In genomic region chrX:105191878-105192277, GRCh38 we compare ENCODE assay signal across 9 cellular contexts. TPM values are rescaled to one million over a fixed set of nuclear protein-coding genes. Genes with fewer than 3 reads are reported as not detected.
DNase-seq lines count a peak whose midpoint lies in the region; ATAC-seq and TF ChIP-seq lines count a peak whose summit lies in the region.
"Had no signal": no experiment of that assay in that cellular context is flagged by ENCODE, and none has a peak within 500 bp of the region (broad histone marks: within the 10 kb centered on the region; RNA-seq: fewer than 3 reads in every experiment).

No MANE protein-coding gene starts in this region.

- no peak overlapping the region for H3K4me2 ChIP-seq in Karpas-422 (ENCODE audit: low read depth, low read length, poor library complexity, severe bottlenecking)
- H3K4me2 ChIP-seq in mammary epithelial cell (ENCODE audit: insufficient read depth, low read depth, low read length) = no peak overlapping the region
- H3K4me2 ChIP-seq in osteoblast (ENCODE audit: insufficient read depth, low read length) = no peak overlapping the region

- H3K27ac ChIP-seq in Karpas-422 (ENCODE audit: low read length) = no peak overlapping the region
- no peak overlapping the region for H3K27ac ChIP-seq in mammary epithelial cell (ENCODE audit: insufficient read depth, low read depth, low read length)
- no peak overlapping the region for H3K27ac ChIP-seq in osteoblast (ENCODE audit: low read depth, low read length)
- H3K27ac ChIP-seq in CD4-positive, alpha-beta T cell (ENCODE audit: low read depth, low read length) = no peak overlapping the region
- H3K27ac ChIP-seq: neutrophil had no signal

- H3K27me3 Mint-ChIP-seq in CD4-positive, alpha-beta T cell = no peaks in the 10 kb centered on the region

- 45% methylated on average over 2 of the region's 2 CpGs for WGBS in mammary epithelial cell (ENCODE audit: low coverage, missing lambda C conversion rate)

- H3K4me3 Mint-ChIP-seq in CD4-positive, alpha-beta T cell = no peak overlapping the region

- intact Hi-C loops in mammary epithelial cell (cut with micrococcal nuclease) = loop anchor here (1.0 to 10.0 kb wide), 7 partner anchors 265 to 1345 kb away; partner anchors contain the start of gene IL1RAPL2
- intact Hi-C loops in CD4-positive, alpha-beta T cell (cut with DNase I, micrococcal nuclease) = no loop called here

- dilution Hi-C loops in mammary epithelial cell (cut with HindIII; ENCODE audit: low sequenced_read_pairs) = no loop called here

- no peaks in the 10 kb centered on the region for H3K4me1 Mint-ChIP-seq in CD4-positive, alpha-beta T cell (ENCODE audit: low read depth)

- no peaks in the 10 kb centered on the region for H3K79me2 ChIP-seq in Karpas-422 (ENCODE audit: low read length)
- no peaks in the 10 kb centered on the region for H3K79me2 ChIP-seq in mammary epithelial cell (ENCODE audit: insufficient read depth, low read length)
- no peaks in the 10 kb centered on the region for H3K79me2 ChIP-seq in osteoblast (ENCODE audit: insufficient read depth, low read length)

- H2AFZ ChIP-seq in Karpas-422 (ENCODE audit: low read length) (no peak overlapping the region), mammary epithelial cell (ENCODE audit: low read depth, low read length) (no peak overlapping the region), osteoblast (ENCODE audit: low read length) (no peak overlapping the region)

- H3K9ac ChIP-seq in Karpas-422 (ENCODE audit: low read length) (no peak overlapping the region), mammary epithelial cell (ENCODE audit: insufficient read depth, low read length) (no peak overlapping the region)

- no peak overlapping the region for H3K27ac Mint-ChIP-seq in CD4-positive, alpha-beta T cell

- H3K9me3 ChIP-seq in Karpas-422 (ENCODE audit: low read length) = no peaks in the 10 kb centered on the region
- no peaks in the 10 kb centered on the region for H3K9me3 ChIP-seq in mammary epithelial cell (replicated peaks; ENCODE audit: insufficient read depth, low read length)
- no peaks in the 10 kb centered on the region for H3K9me3 ChIP-seq in osteoblast (ENCODE audit: low read depth, low read length)
- H3K9me3 ChIP-seq in CD4-positive, alpha-beta T cell (ENCODE audit: control insufficient read depth, low read length) = no peaks in the 10 kb centered on the region
- H3K9me3 ChIP-seq: neutrophil had no signal

- no TSS peak for BruUV-seq in mammary epithelial cell (replicated peaks; lab: Mats Ljungman, UMichigan)

- H3K4me1 ChIP-seq in Karpas-422 (ENCODE audit: low read length) = no peaks in the 10 kb centered on the region
- no peaks in the 10 kb centered on the region for H3K4me1 ChIP-seq in mammary epithelial cell (ENCODE audit: insufficient read depth, low read length)
- H3K4me1 ChIP-seq in osteoblast (ENCODE audit: insufficient read depth, low read length) = no peaks in the 10 kb centered on the region

- CTCF ChIA-PET in mammary epithelial cell (lab: Charles Lee; ENCODE audit: low non-redundant PET) = interaction anchor here (0.7 to 0.8 kb wide), 2 partner anchors 18 to 510 kb away, joined by 3 to 5 read pairs; no protein-coding TSS in a partner anchor
- CTCF ChIA-PET in CD4-positive, alpha-beta T cell (lab: Charles Lee) = no interaction called here

- POLR2A ChIA-PET in CD4-positive, alpha-beta T cell (lab: Charles Lee) = no interaction called here

- H3K27me3 ChIP-seq in Karpas-422 (ENCODE audit: low read length) (no peaks in the 10 kb centered on the region), mammary epithelial cell (ENCODE audit: insufficient read depth, low read length) (peaks cover 3% of the 10 kb centered on the region), osteoblast (ENCODE audit: insufficient read depth, low read length) (no peaks in the 10 kb centered on the region)
- H3K27me3 ChIP-seq in CD4-positive, alpha-beta T cell (ENCODE audit: control insufficient read depth, insufficient read depth, low read length) = no peaks in the 10 kb centered on the region
- H3K27me3 ChIP-seq: neutrophil had no signal

- peak; percentile 73 for ATAC-seq in GM18861 (IDR thresholded peaks at IDR 0.05; ENCODE audit: unreplicated experiment)
- no peak for ATAC-seq in CD4-positive, alpha-beta T cell (ENCODE audit: poor library complexity)

- DNase-seq in Karpas-422 = peak; percentile 63
- peak; percentile 20 for DNase-seq in mammary epithelial cell
- DNase-seq in osteoblast (ENCODE audit: insufficient read length, low spot score, missing footprints) = no peak
- no peak for DNase-seq in CD4-positive, alpha-beta T cell
- no peak for DNase-seq in activated CD4-positive, alpha-beta T cell treated with anti-CD3 and anti-CD28 coated beads for 1 hour
- no peak for DNase-seq in NCI-H2196 (lab: John Stamatoyannopoulos, UW; ENCODE audit: unreplicated experiment)

- H3K9me3 Mint-ChIP-seq in CD4-positive, alpha-beta T cell = no peaks in the 10 kb centered on the region

- H3K9me2 ChIP-seq in Karpas-422 (replicated peaks; ENCODE audit: insufficient read depth, low read length) = no peaks in the 10 kb centered on the region

- no peaks in the 10 kb centered on the region for H3K36me3 ChIP-seq in Karpas-422 (ENCODE audit: insufficient read depth, low read length)
- H3K36me3 ChIP-seq in mammary epithelial cell (ENCODE audit: insufficient read depth, low read length) = no peaks in the 10 kb centered on the region
- H3K36me3 ChIP-seq in osteoblast (ENCODE audit: insufficient read depth, low read length) = no peaks in the 10 kb centered on the region
- H3K36me3 ChIP-seq: neutrophil had no signal

- H4K20me1 ChIP-seq in Karpas-422 (ENCODE audit: insufficient read depth, low read depth, low read length) (no peaks in the 10 kb centered on the region), mammary epithelial cell (ENCODE audit: insufficient read depth, low read length) (no peaks in the 10 kb centered on the region), osteoblast (ENCODE audit: insufficient read depth, low read length) (no peaks in the 10 kb centered on the region)

- H3K4me3 ChIP-seq in Karpas-422 (ENCODE audit: low read length) (no peak overlapping the region), mammary epithelial cell (replicated peaks in 1 of 3; ENCODE audit: insufficient read depth in 1 of 3, low read depth in 2 of 3, low read length in 3 of 3) (no peak overlapping the region), osteoblast (ENCODE audit: insufficient read depth, low read length) (no peak overlapping the region)

- H3K36me3 Mint-ChIP-seq in CD4-positive, alpha-beta T cell (ENCODE audit: low read depth) = no peaks in the 10 kb centered on the region

- TF ChIP-seq CTCF in mammary epithelial cell (conservative IDR thresholded peaks at IDR 0.05 in 1 of 2, IDR thresholded peaks at IDR 0.05 in 1 of 2; ENCODE audit: extremely low read depth in 1 of 2, insufficient read depth in 1 of 2, low read depth in 1 of 2, low read length in 2 of 2) (peak; percentile 61 to 82), osteoblast (IDR thresholded peaks at IDR 0.05; ENCODE audit: extremely low read depth, low read depth, low read length) (peak; percentile 64)
- no peak for TF ChIP-seq CTCF in CD4-positive, alpha-beta T cell (IDR thresholded peaks at IDR 0.05)

- in situ Hi-C loops in mammary epithelial cell (cut with MboI; ENCODE audit: low sequenced_read_pairs in 2 of 2) = loop anchor here in 1 of 2 donors (25.0 kb wide), 1 partner anchor 255 kb away; no protein-coding TSS in a partner anchor

RNA-seq across cellular contexts. Expression of gene TEX13A, which starts 28.6 kb away (rescaled TPM):
- total RNA-seq in Karpas-422 (2014; rRNA removed; shearing (Covaris generic); ENCODE audit: low replicate concordance) = not detected in 2 replicates
- total RNA-seq in mammary epithelial cell (not detected), osteoblast (not detected in 2 replicates)
- polyA plus RNA-seq in mammary epithelial cell = not detected
- not detected for polyA minus RNA-seq in mammary epithelial cell
- total RNA-seq in CD4-positive, alpha-beta T cell = not detected
- total RNA-seq: urinary bladder had no signal
- polyA plus RNA-seq: urinary bladder had no signal

Comparison
In these comparisons a context has a peak if more than half of its experiments do, and no peak if none do; other contexts are left out.
1. DNase-seq: peak in Karpas-422 (single experiment) and mammary epithelial cell (single experiment); none in osteoblast (single experiment), CD4-positive, alpha-beta T cell (0 of 10), activated CD4-positive, alpha-beta T cell treated with anti-CD3 and anti-CD28 coated beads for 1 hour (single experiment) and NCI-H2196 (single experiment).